ENCODE assay signal across 1 cellular context in the genomic region with DNA sequence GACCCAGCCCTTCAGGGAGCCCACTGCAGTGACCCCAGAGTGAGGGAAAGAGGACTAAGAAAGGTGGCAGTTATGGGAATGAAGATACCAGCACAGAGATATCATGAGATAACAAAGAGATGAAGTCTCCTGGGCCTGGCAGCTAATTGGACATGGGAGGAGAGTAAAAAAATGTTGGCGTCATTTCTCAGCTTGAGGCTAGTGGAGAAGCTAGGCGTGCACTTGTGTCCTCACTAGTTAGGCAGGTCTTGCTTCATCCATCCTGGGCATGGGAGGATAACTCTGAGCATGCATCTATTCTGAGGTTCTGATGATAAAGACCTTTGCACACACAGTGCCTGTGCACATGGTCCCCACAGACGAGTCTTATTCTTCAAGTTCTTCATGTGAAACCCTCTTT.
TF ChIP-seq lines count a peak whose summit lies in the region.

No MANE protein-coding gene starts in this region.

TF ChIP-seq in K562, 482 proteins besides CTCF, POLR2A, EP300 and RAD21:
- TF ChIP-seq, protein P1, sequence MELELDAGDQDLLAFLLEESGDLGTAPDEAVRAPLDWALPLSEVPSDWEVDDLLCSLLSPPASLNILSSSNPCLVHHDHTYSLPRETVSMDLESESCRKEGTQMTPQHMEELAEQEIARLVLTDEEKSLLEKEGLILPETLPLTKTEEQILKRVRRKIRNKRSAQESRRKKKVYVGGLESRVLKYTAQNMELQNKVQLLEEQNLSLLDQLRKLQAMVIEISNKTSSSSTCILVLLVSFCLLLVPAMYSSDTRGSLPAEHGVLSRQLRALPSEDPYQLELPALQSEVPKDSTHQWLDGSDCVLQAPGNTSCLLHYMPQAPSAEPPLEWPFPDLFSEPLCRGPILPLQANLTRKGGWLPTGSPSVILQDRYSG (tag; conservative IDR thresholded peaks at IDR 0.05; ENCODE audit: low read depth) = no peak
- 0 out of 2 replicates have a peak, but pooled peaks have one; percentile 15 for TF ChIP-seq CEBPG (CRISPR knock-in tag; IDR thresholded peaks at IDR 0.05)
- TF ChIP-seq CEBPG (tag; conservative IDR thresholded peaks at IDR 0.05 in 1 of 2, IDR thresholded peaks at IDR 0.05 in 1 of 2) = no peak
